In the genomic region with DNA sequence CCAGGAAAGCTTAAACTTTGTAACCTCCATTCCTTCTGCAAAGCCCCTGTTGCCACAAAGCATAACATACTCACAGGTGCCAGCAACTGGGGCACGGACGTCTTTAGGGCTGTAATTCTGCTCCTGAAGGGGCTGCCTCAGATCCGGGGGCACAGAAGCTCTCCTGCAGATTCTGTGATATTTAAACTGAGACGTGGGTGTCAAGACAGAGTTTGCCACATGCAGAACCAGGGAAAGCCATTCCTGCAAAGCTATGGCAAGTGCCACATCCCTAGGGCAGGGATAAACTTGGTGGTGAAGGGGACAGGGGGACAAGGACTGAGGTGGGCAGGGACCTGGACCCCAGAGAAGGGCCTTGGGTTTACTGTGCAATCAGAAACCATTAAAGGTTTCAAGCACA, we compare ENCODE assay signal across 22 cellular contexts.
DNase-seq lines count a peak whose midpoint lies in the region; ATAC-seq and TF ChIP-seq lines count a peak whose summit lies in the region.
"Had no signal": no experiment of that assay in that cellular context is flagged by ENCODE, and none has a peak within 500 bp of the region (broad histone marks: within the 10 kb centered on the region; RNA-seq: fewer than 3 reads in every experiment).

No MANE protein-coding gene starts in this region.

- intact Hi-C loops in A673 (cut with micrococcal nuclease; ENCODE audit: unreplicated experiment) (no loop called here), OCI-LY7 (cut with micrococcal nuclease; ENCODE audit: unreplicated experiment) (no loop called here)

- no peak overlapping the region for H4K8ac ChIP-seq in neuronal stem cell (ENCODE audit: low read depth, low read length)

- WGBS in neuronal stem cell (ENCODE audit: extremely low coverage in 2 of 2, insufficient read length in 2 of 2, insufficient replicate concordance in 1 of 2), 2 donors = no CpG with 5 or more reads among the region's 4 CpGs

- H3K27ac ChIP-seq in A673 (ENCODE audit: low read depth, low read length, poor library complexity, severe bottlenecking) (peak overlapping the region; percentile 76), OCI-LY7 (ENCODE audit: low read depth, low read length, poor library complexity, severe bottlenecking) (no peak overlapping the region), neuronal stem cell (replicated peaks; ENCODE audit: low read length) (no peak overlapping the region)
- H3K27ac ChIP-seq: 22Rv1, Peyer's patch had no signal

- no peaks in the 10 kb centered on the region for H4K20me1 ChIP-seq in OCI-LY7 (ENCODE audit: insufficient read depth, low read length)

- no peaks in the 10 kb centered on the region for H3K36me3 ChIP-seq in A673 (ENCODE audit: insufficient read depth, low read length, poor library complexity, severe bottlenecking)
- no peaks in the 10 kb centered on the region for H3K36me3 ChIP-seq in OCI-LY7 (ENCODE audit: insufficient read depth, low read length)
- H3K36me3 ChIP-seq in neuronal stem cell (replicated peaks in 1 of 2; ENCODE audit: control insufficient read depth in 2 of 2, insufficient read depth in 2 of 2, low read length in 2 of 2) = no peaks in the 10 kb centered on the region
- H3K36me3 ChIP-seq: Peyer's patch had no signal

- H3K79me2 ChIP-seq in OCI-LY7 (ENCODE audit: insufficient read depth, low read depth, low read length) = no peaks in the 10 kb centered on the region

- H3K27ac Mint-ChIP-seq in glutamatergic neuron (ENCODE audit: unreplicated experiment) = peak overlapping the region; percentile 8
- H3K27ac Mint-ChIP-seq in activated CD4-positive, alpha-beta T cell treated with anti-CD3 and anti-CD28 coated beads, Interleukin-2, amount 10 ng/mL, durations not matched to agents 7 days and 5 days = no peak overlapping the region
- H3K27ac Mint-ChIP-seq: CD4-positive, alpha-beta memory T cell had no signal

- no peak overlapping the region for H3K14ac ChIP-seq in neuronal stem cell (ENCODE audit: low read length)

- POLR2A ChIA-PET in A673 (lab: Charles Lee; ENCODE audit: low non-redundant PET) = no interaction called here
- POLR2A ChIA-PET in OCI-LY7 (lab: Charles Lee) = interaction anchor here (0.6 to 3.6 kb wide), 10 partner anchors 12 to 351 kb away, joined by 3 to 18 read pairs (median 4); no protein-coding TSS in a partner anchor
- POLR2A ChIA-PET in activated CD4-positive, alpha-beta T cell treated with anti-CD3 and anti-CD28 coated beads, Interleukin-2, amount 10 ng/mL, durations not matched to agents 7 days and 5 days (lab: Charles Lee) = no interaction called here

- H3K27me3 ChIP-seq in A673 (replicated peaks; ENCODE audit: insufficient read depth, low read depth, low read length, poor library complexity) (no peaks in the 10 kb centered on the region), neuronal stem cell (ENCODE audit: control insufficient read depth in 3 of 3, insufficient read depth in 3 of 3, low read depth in 1 of 3, low read length in 3 of 3) (no peaks in the 10 kb centered on the region)
- H3K27me3 ChIP-seq: Peyer's patch had no signal

- no peak overlapping the region for H4K91ac ChIP-seq in neuronal stem cell (ENCODE audit: low read depth, low read length, poor library complexity)

- no peak overlapping the region for H2BK15ac ChIP-seq in neuronal stem cell (ENCODE audit: low read length)

- H2BK12ac ChIP-seq in neuronal stem cell (ENCODE audit: low read length) = no peak overlapping the region

- peaks cover 35% of the 10 kb centered on the region for H3K4me1 Mint-ChIP-seq in glutamatergic neuron (ENCODE audit: low read depth, unreplicated experiment)
- H3K4me1 Mint-ChIP-seq in activated CD4-positive, alpha-beta T cell treated with anti-CD3 and anti-CD28 coated beads, Interleukin-2, amount 10 ng/mL, durations not matched to agents 7 days and 5 days = peaks cover 4% of the 10 kb centered on the region

- no peaks in the 10 kb centered on the region for H3K36me3 Mint-ChIP-seq in glutamatergic neuron (ENCODE audit: unreplicated experiment)
- H3K36me3 Mint-ChIP-seq in activated CD4-positive, alpha-beta T cell treated with anti-CD3 and anti-CD28 coated beads, Interleukin-2, amount 10 ng/mL, durations not matched to agents 7 days and 5 days (ENCODE audit: low read depth) = no peaks in the 10 kb centered on the region
- H3K36me3 Mint-ChIP-seq: CD4-positive, alpha-beta memory T cell had no signal

- H3K4me3 ChIP-seq in A673 (ENCODE audit: low read depth, low read length, poor library complexity, severe bottlenecking) (no peak overlapping the region), OCI-LY7 (ENCODE audit: low read depth, low read length, poor library complexity, severe bottlenecking) (no peak overlapping the region), neuronal stem cell (ENCODE audit: low read length in 2 of 2) (no peak overlapping the region)
- H3K4me3 ChIP-seq: Peyer's patch had no signal

- H3K4ac ChIP-seq in neuronal stem cell (ENCODE audit: low read length) = no peak overlapping the region

- peaks cover 6% of the 10 kb centered on the region for H3K27me3 Mint-ChIP-seq in glutamatergic neuron (ENCODE audit: unreplicated experiment)
- no peaks in the 10 kb centered on the region for H3K27me3 Mint-ChIP-seq in activated CD4-positive, alpha-beta T cell treated with anti-CD3 and anti-CD28 coated beads, Interleukin-2, amount 10 ng/mL, durations not matched to agents 7 days and 5 days

- H3K4me2 ChIP-seq in OCI-LY7 (ENCODE audit: low read length) = peak overlapping the region; percentile 37; the same call in 1 of the 2 replicates
- H3K4me2 ChIP-seq in neuronal stem cell (ENCODE audit: insufficient read depth, low read length, poor library complexity, severe bottlenecking) = no peak overlapping the region

- CTCF ChIA-PET in A673 (lab: Charles Lee) (interaction anchor here (0.6 kb wide), 1 partner anchor 340 kb away, joined by 4 read pairs; no protein-coding TSS in a partner anchor), OCI-LY7 (lab: Charles Lee; ENCODE audit: unreplicated experiment) (interaction anchor here (1.5 kb wide), 1 partner anchor 24 kb away, joined by 3 read pairs; no protein-coding TSS in a partner anchor)
- CTCF ChIA-PET in activated CD4-positive, alpha-beta T cell treated with anti-CD3 and anti-CD28 coated beads, Interleukin-2, amount 10 ng/mL, durations not matched to agents 7 days and 5 days (lab: Charles Lee) = no interaction called here

- H3K9me3 Mint-ChIP-seq in glutamatergic neuron (ENCODE audit: unreplicated experiment) = peaks cover 6% of the 10 kb centered on the region
- peaks cover under 1% of the 10 kb centered on the region for H3K9me3 Mint-ChIP-seq in activated CD4-positive, alpha-beta T cell treated with anti-CD3 and anti-CD28 coated beads, Interleukin-2, amount 10 ng/mL, durations not matched to agents 7 days and 5 days

- H2BK5ac ChIP-seq in neuronal stem cell (ENCODE audit: low read length) = peak overlapping the region; percentile 46

- no peak overlapping the region for H3K4me3 Mint-ChIP-seq in glutamatergic neuron (ENCODE audit: unreplicated experiment)
- no peak overlapping the region for H3K4me3 Mint-ChIP-seq in activated CD4-positive, alpha-beta T cell treated with anti-CD3 and anti-CD28 coated beads, Interleukin-2, amount 10 ng/mL, durations not matched to agents 7 days and 5 days
- H3K4me3 Mint-ChIP-seq: CD4-positive, alpha-beta memory T cell had no signal

- H2AK5ac ChIP-seq in neuronal stem cell (ENCODE audit: low read depth, low read length) = peak overlapping the region; percentile 75

- no peak overlapping the region for H3K9ac ChIP-seq in neuronal stem cell (ENCODE audit: low read depth, low read length, poor library complexity)

- no peaks in the 10 kb centered on the region for H3K79me1 ChIP-seq in neuronal stem cell (ENCODE audit: low read depth, low read length)

- no peak for DNase-seq in A673 (ENCODE audit: low spot score)
- DNase-seq in OCI-LY7 (ENCODE audit: low spot score) = no peak
- DNase-seq in glutamatergic neuron = no peak
- no peak for DNase-seq in neuronal stem cell (ENCODE audit: low spot score)
- no peak for DNase-seq in DMS79 (lab: John Stamatoyannopoulos, UW)
- no peak for DNase-seq in NCI-H524 treated with DMSO at 0.1 percent for 48 hours (lab: John Stamatoyannopoulos, UW)
- no peak for DNase-seq in activated CD4-positive, alpha-beta T cell treated with anti-CD3 and anti-CD28 coated beads, Interleukin-2, amount 10 ng/mL, durations not matched to agents 7 days and 5 days
- DNase-seq: ACHN; CD4-positive, alpha-beta memory T cell; COR-L47; EL; GF-D8; KBM-7; MM.1S; NCI-H1048; NCI-H1694; NCI-H2081; OCI-M1; Peyer's patch; SHP77 treated with DMSO at 0.1 percent for 48 hours had no signal

- H3K9me2 ChIP-seq in OCI-LY7 (ENCODE audit: insufficient read depth, low read length) = no peaks in the 10 kb centered on the region

- no peak overlapping the region for H2BK120ac ChIP-seq in neuronal stem cell (ENCODE audit: low read depth, low read length)

- ATAC-seq in HG03378 (IDR thresholded peaks at IDR 0.05; ENCODE audit: unreplicated experiment) = no peak

- BruUV-seq in A673 (replicated peaks; lab: Mats Ljungman, UMichigan) = no TSS peak
- BruUV-seq in OCI-LY7 (replicated peaks; lab: Mats Ljungman, UMichigan) = no TSS peak

- H3K9me3 ChIP-seq in A673 (ENCODE audit: low read depth, low read length, poor library complexity, severe bottlenecking) (no peaks in the 10 kb centered on the region), OCI-LY7 (ENCODE audit: low read length) (no peaks in the 10 kb centered on the region), neuronal stem cell (replicated peaks in 1 of 2; ENCODE audit: control insufficient read depth in 2 of 2, insufficient read depth in 1 of 2, low read depth in 1 of 2, low read length in 2 of 2) (peaks cover 0 to 6% of the 10 kb centered on the region in 2 donors)
- H3K9me3 ChIP-seq: Peyer's patch had no signal

- H3K4me1 ChIP-seq in A673 (ENCODE audit: insufficient read depth, low read length, poor library complexity, severe bottlenecking) = peaks cover 55% of the 10 kb centered on the region
- H3K4me1 ChIP-seq in OCI-LY7 (ENCODE audit: insufficient read depth, low read length, poor library complexity, severe bottlenecking) = peaks cover 57% of the 10 kb centered on the region
- H3K4me1 ChIP-seq in neuronal stem cell (ENCODE audit: control insufficient read depth in 2 of 2, insufficient read depth in 1 of 2, low read depth in 1 of 2, low read length in 2 of 2) = peaks cover 14 to 18% of the 10 kb centered on the region in 2 donors
- H3K4me1 ChIP-seq: Peyer's patch had no signal

- H3K18ac ChIP-seq in neuronal stem cell (ENCODE audit: low read length) = no peak overlapping the region

- TF ChIP-seq CTCF in A673 (conservative IDR thresholded peaks at IDR 0.05; ENCODE audit: low read depth, low read length) = no peak
- TF ChIP-seq CTCF in OCI-LY7 (conservative IDR thresholded peaks at IDR 0.05; ENCODE audit: low read length) = no peak
- no peak for TF ChIP-seq CTCF in glutamatergic neuron (IDR thresholded peaks at IDR 0.05; ENCODE audit: partially characterized antibody, unreplicated experiment)

- no peak overlapping the region for H3K23ac ChIP-seq in neuronal stem cell (ENCODE audit: low read depth, low read length, poor library complexity)

- peak overlapping the region; percentile 49; the same call in 1 of the 2 replicates for H2AFZ ChIP-seq in OCI-LY7 (ENCODE audit: low read length)
- peak overlapping the region; percentile 22 for H2AFZ ChIP-seq in neuronal stem cell (ENCODE audit: low read length)
